ENCODE assay signal across 1 cellular context in the genomic region with DNA sequence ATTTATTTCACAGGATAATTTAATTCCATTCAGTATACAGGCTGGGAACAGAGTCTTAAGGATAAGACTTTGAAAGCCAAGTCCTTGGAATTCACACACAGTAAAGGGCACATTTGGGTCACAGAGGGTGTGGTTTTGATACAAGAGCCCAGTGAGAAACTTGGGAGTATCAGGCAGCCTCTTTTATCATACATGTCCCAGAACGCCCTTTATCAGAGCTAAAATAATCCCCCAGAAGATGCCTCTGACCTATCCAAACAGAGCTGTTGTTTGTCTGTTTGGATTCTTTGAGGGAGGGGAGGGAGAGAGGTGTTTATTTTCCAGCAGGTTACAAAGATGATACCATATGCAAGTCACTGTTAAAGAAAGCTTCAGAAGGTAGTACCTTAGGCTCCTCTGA.
TF ChIP-seq lines count a peak whose summit lies in the region.

No MANE protein-coding gene starts in this region.

TF ChIP-seq in HepG2, 621 proteins besides CTCF, POLR2A, EP300 and RAD21:
- no peak for TF ChIP-seq FOXP1 (IDR thresholded peaks at IDR 0.05)
- peak; percentile 60; the same call in 1 of the 2 replicates for TF ChIP-seq FOXP1 (CRISPR knock-in tag; IDR thresholded peaks at IDR 0.05)
- TF ChIP-seq, protein P1, sequence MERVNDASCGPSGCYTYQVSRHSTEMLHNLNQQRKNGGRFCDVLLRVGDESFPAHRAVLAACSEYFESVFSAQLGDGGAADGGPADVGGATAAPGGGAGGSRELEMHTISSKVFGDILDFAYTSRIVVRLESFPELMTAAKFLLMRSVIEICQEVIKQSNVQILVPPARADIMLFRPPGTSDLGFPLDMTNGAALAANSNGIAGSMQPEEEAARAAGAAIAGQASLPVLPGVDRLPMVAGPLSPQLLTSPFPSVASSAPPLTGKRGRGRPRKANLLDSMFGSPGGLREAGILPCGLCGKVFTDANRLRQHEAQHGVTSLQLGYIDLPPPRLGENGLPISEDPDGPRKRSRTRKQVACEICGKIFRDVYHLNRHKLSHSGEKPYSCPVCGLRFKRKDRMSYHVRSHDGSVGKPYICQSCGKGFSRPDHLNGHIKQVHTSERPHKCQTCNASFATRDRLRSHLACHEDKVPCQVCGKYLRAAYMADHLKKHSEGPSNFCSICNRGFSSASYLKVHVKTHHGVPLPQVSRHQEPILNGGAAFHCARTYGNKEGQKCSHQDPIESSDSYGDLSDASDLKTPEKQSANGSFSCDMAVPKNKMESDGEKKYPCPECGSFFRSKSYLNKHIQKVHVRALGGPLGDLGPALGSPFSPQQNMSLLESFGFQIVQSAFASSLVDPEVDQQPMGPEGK (CRISPR knock-in tag; IDR thresholded peaks at IDR 0.05) = peak; percentile 30; the same call in 1 of the 2 replicates
- TF ChIP-seq HNRNPK (IDR thresholded peaks at IDR 0.05; ENCODE audit: low read depth, low read length, poor library complexity, severe bottlenecking) = no peak
